17 cellular contexts compared by ENCODE assay signal in the genomic region with DNA sequence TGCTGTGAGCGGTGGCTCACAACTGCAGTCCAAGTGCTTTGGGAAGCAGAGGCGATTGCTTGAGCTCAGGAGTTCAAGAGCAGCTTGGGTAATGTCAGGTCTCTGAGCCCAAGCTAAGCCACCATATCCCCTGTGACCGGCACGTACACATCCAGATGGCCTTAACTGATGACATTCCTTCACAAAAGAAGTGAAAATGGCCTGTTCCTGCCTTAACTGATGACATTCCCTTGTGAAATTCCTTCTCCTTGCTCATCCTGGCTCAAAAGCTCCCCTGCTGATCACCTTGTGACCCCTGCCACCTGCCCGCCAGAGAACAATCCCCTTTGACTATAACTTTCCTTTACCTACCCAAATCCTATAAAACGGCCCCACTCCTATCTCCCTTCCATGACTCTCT. TPM values are rescaled to one million over a fixed set of nuclear protein-coding genes. Genes with fewer than 3 reads are reported as not detected.
DNase-seq lines count a peak whose midpoint lies in the region; TF ChIP-seq lines count a peak whose summit lies in the region.
"Had no signal": no experiment of that assay in that cellular context is flagged by ENCODE, and none has a peak within 500 bp of the region (broad histone marks: within the 10 kb centered on the region; RNA-seq: fewer than 3 reads in every experiment).

No MANE protein-coding gene starts in this region.

- H3K27ac ChIP-seq in trophoblast cell (ENCODE audit: low read depth, low read length) (no peak overlapping the region), mammary epithelial cell (ENCODE audit: insufficient read depth, low read depth, low read length) (no peak overlapping the region)
- H3K27ac ChIP-seq: SJSA1 had no signal

- no peak for DNase-seq in activated T-cell treated with anti-CD3 and anti-CD28 coated beads, Interleukin-2, amount 50 U/mL, for 24 hours
- no peak for DNase-seq in activated T-cell treated with anti-CD3 and anti-CD28 coated beads, Interleukin-2, amount 50 U/mL, for 1 hour
- DNase-seq in HFFc6 = no peak
- DNase-seq in chondrocyte (ENCODE audit: low spot score) = no peak
- peak; percentile 67 to 78 for DNase-seq in trophoblast cell
- no peak for DNase-seq in NCI-H748 (lab: John Stamatoyannopoulos, UW; ENCODE audit: unreplicated experiment)
- DNase-seq in effector CD8-positive, alpha-beta T cell (lab: John Stamatoyannopoulos, UW) = no peak
- DNase-seq in mammary epithelial cell = no peak
- DNase-seq: CD8-positive, alpha-beta T cell; Kasumi-1; naive thymus-derived CD4-positive, alpha-beta T cell; thyroid gland had no signal

- H3K4me3 ChIP-seq in trophoblast cell (ENCODE audit: low read depth, low read length) = no peak overlapping the region
- no peak overlapping the region for H3K4me3 ChIP-seq in mammary epithelial cell (replicated peaks in 1 of 3; ENCODE audit: insufficient read depth in 1 of 3, low read depth in 2 of 3, low read length in 3 of 3)
- H3K4me3 ChIP-seq: SJSA1, thyroid gland had no signal

- H2AFZ ChIP-seq in trophoblast cell (ENCODE audit: insufficient read depth, low read length, poor library complexity) (no peak overlapping the region), mammary epithelial cell (ENCODE audit: low read depth, low read length) (no peak overlapping the region)

- no peak overlapping the region for H3K4ac ChIP-seq in trophoblast cell (ENCODE audit: low read depth, low read length)

- H4K8ac ChIP-seq in trophoblast cell (ENCODE audit: low read depth, low read length) = no peak overlapping the region

- peak overlapping the region; percentile 40 for H3K4me3 Mint-ChIP-seq in activated T-cell treated with anti-CD3 and anti-CD28 coated beads, Interleukin-2, amount 50 U/mL, for 24 hours
- H3K4me3 Mint-ChIP-seq in HFFc6 = no peak overlapping the region
- H3K4me3 Mint-ChIP-seq in chondrocyte (ENCODE audit: unreplicated experiment) = peak overlapping the region; percentile 44
- H3K4me3 Mint-ChIP-seq: CD8-positive, alpha-beta T cell had no signal

- no peak overlapping the region for H2AK5ac ChIP-seq in trophoblast cell (ENCODE audit: low read length)

- no peaks in the 10 kb centered on the region for H3K9me3 ChIP-seq in trophoblast cell (ENCODE audit: insufficient read depth, low read depth, low read length)
- H3K9me3 ChIP-seq in mammary epithelial cell (replicated peaks; ENCODE audit: insufficient read depth, low read length) = no peaks in the 10 kb centered on the region
- H3K9me3 ChIP-seq: SJSA1, thyroid gland had no signal

- H3K36me3 Mint-ChIP-seq in activated T-cell treated with anti-CD3 and anti-CD28 coated beads, Interleukin-2, amount 50 U/mL, for 24 hours (ENCODE audit: low read depth) = peaks cover 96% of the 10 kb centered on the region
- H3K36me3 Mint-ChIP-seq in HFFc6 (ENCODE audit: low read depth) = peaks cover 32% of the 10 kb centered on the region
- peaks cover 17% of the 10 kb centered on the region for H3K36me3 Mint-ChIP-seq in chondrocyte (ENCODE audit: low read depth)

- peaks cover 4% of the 10 kb centered on the region for H3K79me2 ChIP-seq in trophoblast cell (ENCODE audit: control insufficient read depth, insufficient read depth, low read length, poor library complexity)
- peaks cover 32% of the 10 kb centered on the region for H3K79me2 ChIP-seq in mammary epithelial cell (ENCODE audit: insufficient read depth, low read length)

- peaks cover 6% of the 10 kb centered on the region for H3K79me1 ChIP-seq in trophoblast cell (ENCODE audit: low read length)

- intact Hi-C loops in mammary epithelial cell (cut with micrococcal nuclease) = no loop called here

- WGBS in trophoblast cell (ENCODE audit: extremely low coverage, insufficient coverage, insufficient read length) = no CpG with 5 or more reads among the region's 6 CpGs
- 96% methylated on average over 6 of the region's 6 CpGs for WGBS in mammary epithelial cell (ENCODE audit: low coverage, missing lambda C conversion rate)

- no peaks in the 10 kb centered on the region for H3K9me3 Mint-ChIP-seq in activated T-cell treated with anti-CD3 and anti-CD28 coated beads, Interleukin-2, amount 50 U/mL, for 24 hours
- H3K9me3 Mint-ChIP-seq in HFFc6 (no peaks in the 10 kb centered on the region), chondrocyte (ENCODE audit: low read depth) (no peaks in the 10 kb centered on the region)
- H3K9me3 Mint-ChIP-seq: CD8-positive, alpha-beta T cell; naive thymus-derived CD4-positive, alpha-beta T cell had no signal

- no peak overlapping the region for H4K12ac ChIP-seq in trophoblast cell (ENCODE audit: low read depth, low read length)

- dilution Hi-C loops in mammary epithelial cell (cut with HindIII; ENCODE audit: low sequenced_read_pairs) = no loop called here

- CTCF ChIA-PET in mammary epithelial cell (lab: Charles Lee; ENCODE audit: low non-redundant PET) = no interaction called here

- H3K27me3 ChIP-seq in trophoblast cell (ENCODE audit: insufficient read depth, low read length) (no peaks in the 10 kb centered on the region), mammary epithelial cell (ENCODE audit: insufficient read depth, low read length) (no peaks in the 10 kb centered on the region)
- H3K27me3 ChIP-seq: SJSA1, thyroid gland had no signal

- no peak overlapping the region for H2BK12ac ChIP-seq in trophoblast cell (ENCODE audit: low read length)

- H3K4me1 ChIP-seq in trophoblast cell (ENCODE audit: control insufficient read depth in 1 of 2, insufficient read depth in 2 of 2, low read length in 2 of 2) (peaks cover 5 to 19% of the 10 kb centered on the region in 2 experiments), mammary epithelial cell (ENCODE audit: insufficient read depth, low read length) (peaks cover 9% of the 10 kb centered on the region)

- peak overlapping the region; percentile 76 for H3K27ac Mint-ChIP-seq in activated T-cell treated with anti-CD3 and anti-CD28 coated beads, Interleukin-2, amount 50 U/mL, for 24 hours
- H3K27ac Mint-ChIP-seq in HFFc6 (peak overlapping the region; percentile 10; the same call in 1 of the 2 replicates), chondrocyte (ENCODE audit: unreplicated experiment) (peak overlapping the region; percentile 39)
- H3K27ac Mint-ChIP-seq: CD8-positive, alpha-beta T cell had no signal

- no peak overlapping the region for H3K9ac ChIP-seq in trophoblast cell (ENCODE audit: low read length)
- H3K9ac ChIP-seq in mammary epithelial cell (ENCODE audit: insufficient read depth, low read length) = no peak overlapping the region

- no TSS peak for BruUV-seq in mammary epithelial cell (replicated peaks; lab: Mats Ljungman, UMichigan)

- no peak overlapping the region for H2BK5ac ChIP-seq in trophoblast cell (ENCODE audit: low read depth, low read length, poor library complexity)

- peaks cover 75% of the 10 kb centered on the region for H3K4me1 Mint-ChIP-seq in activated T-cell treated with anti-CD3 and anti-CD28 coated beads, Interleukin-2, amount 50 U/mL, for 24 hours (ENCODE audit: low read depth)
- H3K4me1 Mint-ChIP-seq in HFFc6 (ENCODE audit: low read depth) (peaks cover 26% of the 10 kb centered on the region), chondrocyte (ENCODE audit: low read depth) (peaks cover 47% of the 10 kb centered on the region)

- H3K23ac ChIP-seq in trophoblast cell (ENCODE audit: low read length) = no peak overlapping the region

- no peak overlapping the region for H4K91ac ChIP-seq in trophoblast cell (ENCODE audit: low read depth, low read length)

- H4K20me1 ChIP-seq in mammary epithelial cell (ENCODE audit: insufficient read depth, low read length) = no peaks in the 10 kb centered on the region

- TF ChIP-seq CTCF in HFFc6 (IDR thresholded peaks at IDR 0.05) = no peak
- no peak for TF ChIP-seq CTCF in chondrocyte (IDR thresholded peaks at IDR 0.05)
- TF ChIP-seq CTCF in mammary epithelial cell (conservative IDR thresholded peaks at IDR 0.05 in 1 of 2, IDR thresholded peaks at IDR 0.05 in 1 of 2; ENCODE audit: extremely low read depth in 1 of 2, insufficient read depth in 1 of 2, low read depth in 1 of 2, low read length in 2 of 2) = no peak

- no peaks in the 10 kb centered on the region for H3K27me3 Mint-ChIP-seq in activated T-cell treated with anti-CD3 and anti-CD28 coated beads, Interleukin-2, amount 50 U/mL, for 24 hours
- H3K27me3 Mint-ChIP-seq in HFFc6 (ENCODE audit: insufficient read depth) (no peaks in the 10 kb centered on the region; the same call in 1 of the 2 replicates), chondrocyte (ENCODE audit: low read depth) (no peaks in the 10 kb centered on the region)
- H3K27me3 Mint-ChIP-seq: naive thymus-derived CD4-positive, alpha-beta T cell had no signal

- no peak overlapping the region for H3K4me2 ChIP-seq in trophoblast cell (ENCODE audit: low read length)
- H3K4me2 ChIP-seq in mammary epithelial cell (ENCODE audit: insufficient read depth, low read depth, low read length) = no peak overlapping the region

- H2BK120ac ChIP-seq in trophoblast cell (ENCODE audit: insufficient read depth, low read length, poor library complexity) = no peak overlapping the region

- no peak overlapping the region for H3K14ac ChIP-seq in trophoblast cell (ENCODE audit: low read length)

- H3K18ac ChIP-seq in trophoblast cell (ENCODE audit: low read length) = no peak overlapping the region

- H3K36me3 ChIP-seq in trophoblast cell (ENCODE audit: control insufficient read depth in 1 of 2, insufficient read depth in 2 of 2, low read length in 2 of 2) = no peaks in the 10 kb centered on the region
- peaks cover 3% of the 10 kb centered on the region for H3K36me3 ChIP-seq in mammary epithelial cell (ENCODE audit: insufficient read depth, low read length)

- in situ Hi-C loops in mammary epithelial cell (cut with MboI; ENCODE audit: low sequenced_read_pairs in 2 of 2) = no loop called here

RNA-seq across cellular contexts. Expression of gene WDR25, which starts 4.5 kb away (rescaled TPM):
- total RNA-seq in HFFc6 (2021; fragmentation: NEBNext Ultra II Directional; extraction: Animal tissue kit (Norgen Biotek cat#: 25700)) = 10 to 100 TPM in 5 of 6 experiments, 1 to 10 TPM in 1; 9.2 to 12.0 (median 10.4) TPM
- total RNA-seq in chondrocyte (11.4 to 15.7 TPM (median 14.5 TPM) in 3 replicates), mammary epithelial cell (10 to 100 TPM; 12.3 to 14.0 TPM)
- 3.6 and 3.8 TPM in 2 replicates for polyA plus RNA-seq in trophoblast cell (2013)
- polyA plus RNA-seq in mammary epithelial cell = 7.2 TPM
- polyA minus RNA-seq in mammary epithelial cell = 6.9 TPM

RNA-seq across cellular contexts. Expression of gene SLC25A47, which starts 48.6 kb away (rescaled TPM):
- not detected for total RNA-seq in HFFc6 (2021; fragmentation: NEBNext Ultra II Directional; extraction: Animal tissue kit (Norgen Biotek cat#: 25700))
- not detected in 3 replicates for total RNA-seq in chondrocyte
- polyA plus RNA-seq in trophoblast cell (2013) = 0.05 and 0.17 TPM in 2 replicates
- total RNA-seq in mammary epithelial cell = not detected
- not detected for polyA plus RNA-seq in mammary epithelial cell
- polyA minus RNA-seq in mammary epithelial cell = not detected
- total RNA-seq: CD8-positive, alpha-beta T cell; epithelial cell of proximal tubule; GM12878; naive thymus-derived CD4-positive, alpha-beta T cell; NCI-H460; renal cortical epithelial cell; SJSA1; thyroid gland had no signal
- polyA plus RNA-seq: naive thymus-derived CD4-positive, alpha-beta T cell had no signal

Comparison
In these comparisons a context has a peak if more than half of its experiments do, and no peak if none do; other contexts are left out.
1. DNase-seq: peak in trophoblast cell (2 of 2); none in activated T-cell treated with anti-CD3 and anti-CD28 coated beads, Interleukin-2, amount 50 U/mL, for 24 hours (single experiment), activated T-cell treated with anti-CD3 and anti-CD28 coated beads, Interleukin-2, amount 50 U/mL, for 1 hour (single experiment), HFFc6 (single experiment), chondrocyte (single experiment), NCI-H748 (single experiment), effector CD8-positive, alpha-beta T cell (single experiment) and mammary epithelial cell (single experiment).
2. H3K27ac Mint-ChIP-seq: peak in every context shown above with its lines; median percentile 76 in activated T-cell treated with anti-CD3 and anti-CD28 coated beads, Interleukin-2, amount 50 U/mL, for 24 hours; 39 in chondrocyte; 10 in HFFc6.